ENCODE assay signal across 8 cellular contexts in the genomic region with DNA sequence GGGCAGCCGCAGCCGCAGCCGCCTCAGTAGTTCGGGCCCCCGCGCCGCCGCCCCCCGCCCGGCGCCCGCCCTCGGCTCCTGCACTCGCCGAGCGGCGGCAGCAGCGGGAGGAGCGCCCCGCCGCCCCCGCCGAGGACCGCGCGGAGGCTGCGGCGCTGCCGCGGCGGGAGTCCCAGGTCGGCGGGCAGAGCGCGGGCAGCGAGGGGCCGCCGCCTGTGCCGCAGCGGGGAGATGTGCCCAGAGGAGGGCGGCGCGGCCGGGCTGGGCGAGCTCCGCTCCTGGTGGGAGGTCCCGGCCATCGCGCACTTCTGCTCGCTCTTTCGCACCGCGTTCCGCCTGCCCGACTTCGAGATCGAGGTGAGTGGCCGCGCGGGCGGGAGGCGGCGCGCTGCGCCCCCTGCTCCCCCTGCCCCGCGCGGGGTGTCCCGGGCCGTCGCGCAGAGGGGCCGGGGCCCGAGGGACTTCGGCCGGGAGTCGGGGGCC. TPM values are rescaled to one million over a fixed set of nuclear protein-coding genes. Genes with fewer than 3 reads are reported as not detected.
DNase-seq lines count a peak whose midpoint lies in the region; ATAC-seq and TF ChIP-seq lines count a peak whose summit lies in the region.

No MANE protein-coding gene starts in this region.

- peak overlapping the region; percentile 96 for H3K4me3 ChIP-seq in SK-N-MC
- peak overlapping the region; percentile 63 to 72 (median 68) for H3K4me3 ChIP-seq in esophagus muscularis mucosa
- peak overlapping the region; percentile 100 for H3K4me3 ChIP-seq in neural progenitor cell
- H3K4me3 ChIP-seq in PC-9 = no peak overlapping the region

- H3K27me3 Mint-ChIP-seq in neural progenitor cell (ENCODE audit: insufficient read depth, low read depth) = peaks cover 16% of the 10 kb centered on the region

- no peak for TF ChIP-seq POLR2A in esophagus muscularis mucosa (IDR thresholded peaks at IDR 0.05; ENCODE audit: low read depth)

- no peak overlapping the region for H3K27ac Mint-ChIP-seq in neural progenitor cell

- H3K27me3 ChIP-seq in esophagus muscularis mucosa = peaks cover 0 to 81% (median 13%) of the 10 kb centered on the region in 4 donors
- no peaks in the 10 kb centered on the region for H3K27me3 ChIP-seq in neural progenitor cell
- H3K27me3 ChIP-seq in PC-9 (ENCODE audit: insufficient read depth, low read depth) = peaks cover 49% of the 10 kb centered on the region

- no peaks in the 10 kb centered on the region for H3K36me3 Mint-ChIP-seq in neural progenitor cell

- peaks cover 42% of the 10 kb centered on the region for H4K20me1 ChIP-seq in neural progenitor cell (ENCODE audit: low read depth)
- H4K20me1 ChIP-seq in PC-9 (ENCODE audit: insufficient read depth) = no peaks in the 10 kb centered on the region

- H3K9me3 ChIP-seq in SK-N-MC (ENCODE audit: low read depth, low read length) (no peaks in the 10 kb centered on the region), esophagus muscularis mucosa (no peaks in the 10 kb centered on the region), neural progenitor cell (ENCODE audit: low read depth) (no peaks in the 10 kb centered on the region), PC-9 (ENCODE audit: insufficient read depth, low read depth) (no peaks in the 10 kb centered on the region)

- H2AFZ ChIP-seq in neural progenitor cell (replicated peaks) = no peak overlapping the region
- no peak overlapping the region for H2AFZ ChIP-seq in PC-9

- DNase-seq in NCI-H446 (lab: John Stamatoyannopoulos, UW) (peak; percentile 19 to 45), NCI-H446 treated with DMSO at 0.1 percent for 48 hours (lab: John Stamatoyannopoulos, UW) (no peak), SK-N-MC (ENCODE audit: low read depth, low spot score) (no peak), esophagus muscularis mucosa (ENCODE audit: extremely low spot score) (no peak), neural progenitor cell (ENCODE audit: low spot score) (peak; percentile 88), PC-9 (no peak)

- H3K9ac ChIP-seq in SK-N-MC (ENCODE audit: insufficient read length) = peak overlapping the region; percentile 66
- H3K9ac ChIP-seq in neural progenitor cell = peak overlapping the region; percentile 92

- H3K4me1 Mint-ChIP-seq in neural progenitor cell = peaks cover 40% of the 10 kb centered on the region

- ATAC-seq in HG02798 (IDR thresholded peaks at IDR 0.05; ENCODE audit: poor library complexity, unreplicated experiment) = no peak
- ATAC-seq in HG03175 (IDR thresholded peaks at IDR 0.05; ENCODE audit: unreplicated experiment) = no peak

- H3K27ac ChIP-seq in SK-N-MC = no peak overlapping the region
- peak overlapping the region; percentile 56 to 84 (median 76) for H3K27ac ChIP-seq in esophagus muscularis mucosa (replicated peaks in 1 of 4)
- H3K27ac ChIP-seq in neural progenitor cell = peak overlapping the region; percentile 96
- no peak overlapping the region for H3K27ac ChIP-seq in PC-9

- peaks cover 0 to 36% (median 30%) of the 10 kb centered on the region in 4 donors for H3K4me1 ChIP-seq in esophagus muscularis mucosa
- peaks cover 49% of the 10 kb centered on the region for H3K4me1 ChIP-seq in neural progenitor cell
- H3K4me1 ChIP-seq in PC-9 (replicated peaks; ENCODE audit: insufficient read depth) = no peaks in the 10 kb centered on the region

- no CpG with 5 or more reads among the region's 77 CpGs for WGBS in esophagus muscularis mucosa

- TF ChIP-seq CTCF in esophagus muscularis mucosa (IDR thresholded peaks at IDR 0.05) (no peak), neural progenitor cell (IDR thresholded peaks at IDR 0.05) (peak; percentile 3), PC-9 (conservative IDR thresholded peaks at IDR 0.05) (no peak)

- intact Hi-C loops in esophagus muscularis mucosa (cut with DNase I) = loop anchor here (5.0 to 10.0 kb wide), 2 partner anchors 68 to 135 kb away; no protein-coding TSS in a partner anchor
- intact Hi-C loops in PC-9 (cut with micrococcal nuclease; ENCODE audit: unreplicated experiment) = no loop called here

- POLR2A ChIA-PET in PC-9 (lab: Charles Lee; ENCODE audit: unreplicated experiment) = no interaction called here

- H3K79me2 ChIP-seq in neural progenitor cell (ENCODE audit: low read depth) (peaks cover 78% of the 10 kb centered on the region), PC-9 (ENCODE audit: low read depth) (no peaks in the 10 kb centered on the region)

- no TSS peak for BruUV-seq in PC-9 (replicated peaks; lab: Mats Ljungman, UMichigan)

- H3K4me3 Mint-ChIP-seq in neural progenitor cell = peak overlapping the region; percentile 65

- no peak for TF ChIP-seq EP300 in esophagus muscularis mucosa (IDR thresholded peaks at IDR 0.05)

- peak overlapping the region; percentile 86 for H3K4me2 ChIP-seq in neural progenitor cell
- H3K4me2 ChIP-seq in PC-9 = no peak overlapping the region

- no peaks in the 10 kb centered on the region for H3K9me2 ChIP-seq in PC-9 (ENCODE audit: insufficient read depth)

- CTCF ChIA-PET in PC-9 (lab: Charles Lee) = no interaction called here

- no peaks in the 10 kb centered on the region for H3K9me3 Mint-ChIP-seq in neural progenitor cell

- no peaks in the 10 kb centered on the region for H3K36me3 ChIP-seq in SK-N-MC (ENCODE audit: insufficient read depth, low read length)
- H3K36me3 ChIP-seq in esophagus muscularis mucosa = no peaks in the 10 kb centered on the region
- H3K36me3 ChIP-seq in neural progenitor cell = no peaks in the 10 kb centered on the region
- H3K36me3 ChIP-seq in PC-9 (ENCODE audit: low read depth) = no peaks in the 10 kb centered on the region

- H3F3A ChIP-seq in neural progenitor cell (ENCODE audit: low read depth) (peaks cover 56% of the 10 kb centered on the region), PC-9 (ENCODE audit: insufficient read depth, low read depth) (no peaks in the 10 kb centered on the region)

RNA-seq across cellular contexts. Expression of gene CECR2, which starts 0.3 kb away (rescaled TPM):
- total RNA-seq in esophagus muscularis mucosa = 1 to 10 TPM; 1.1 to 2.1 (median 1.3) TPM
- 67.8 and 72.8 TPM in 2 replicates for total RNA-seq in neural progenitor cell (ENCODE audit: low replicate concordance)
- not detected in 2 replicates for total RNA-seq in PC-9 (2021)

Comparison
In these comparisons a context has a peak if more than half of its experiments do, and no peak if none do; other contexts are left out.
1. DNase-seq: peak in NCI-H446 (2 of 2) and neural progenitor cell (single experiment); none in NCI-H446 treated with DMSO at 0.1 percent for 48 hours (single experiment), SK-N-MC (single experiment), esophagus muscularis mucosa (single experiment) and PC-9 (0 of 2).
2. H3K27ac ChIP-seq: peak in esophagus muscularis mucosa (4 of 4) and neural progenitor cell (single experiment); none in SK-N-MC (single experiment) and PC-9 (single experiment).
3. RNA of gene CECR2, which starts 0.3 kb away (total RNA-seq): 67.8 to 72.8 TPM in neural progenitor cell; 1.1 to 2.1 TPM in esophagus muscularis mucosa and not detected in PC-9; every median in the first group is over 10 times any median in the second.